ENCODE assay signal across 1 cellular context in the genomic region with DNA sequence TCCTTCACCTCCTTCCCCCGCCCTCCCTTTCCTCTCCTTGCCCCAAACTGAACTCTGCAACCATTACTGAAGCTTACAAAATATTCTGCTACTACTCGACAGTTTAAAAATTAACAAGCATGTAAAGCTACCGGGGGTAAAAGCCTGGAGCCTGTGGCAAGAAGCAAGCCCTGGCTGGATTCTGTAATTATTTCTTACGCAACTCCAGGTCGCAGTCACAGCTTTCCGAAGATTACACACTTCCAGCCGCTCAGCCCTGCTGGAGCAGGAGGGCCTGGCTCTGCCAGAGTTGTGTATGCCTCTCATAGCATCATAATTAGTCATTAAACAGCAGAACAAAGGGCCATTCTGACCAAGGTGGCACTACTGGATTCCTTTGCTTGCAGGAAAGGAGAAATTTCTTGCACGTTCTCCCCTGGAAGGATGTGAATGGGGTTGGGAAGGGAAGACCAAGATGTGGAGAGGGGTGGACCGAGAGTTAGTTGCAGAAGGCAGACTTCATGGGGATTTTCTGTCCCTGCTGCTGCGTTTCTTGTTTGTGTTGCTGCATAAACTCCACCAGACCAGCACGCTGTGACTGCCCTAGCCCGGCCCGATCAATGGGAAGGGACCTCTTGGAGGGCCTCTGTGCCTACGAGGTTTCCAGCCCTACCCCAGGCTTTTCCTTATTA.
A peak's percentile ranks its signal among the peaks of the same experiment; 100 is the strongest.
TF ChIP-seq lines count a peak whose summit lies in the region.

No MANE protein-coding gene starts in this region.

TF ChIP-seq in HepG2, 621 proteins besides CTCF, POLR2A, EP300 and RAD21 (continued from another document and continues in another):
- TF ChIP-seq, protein P1, sequence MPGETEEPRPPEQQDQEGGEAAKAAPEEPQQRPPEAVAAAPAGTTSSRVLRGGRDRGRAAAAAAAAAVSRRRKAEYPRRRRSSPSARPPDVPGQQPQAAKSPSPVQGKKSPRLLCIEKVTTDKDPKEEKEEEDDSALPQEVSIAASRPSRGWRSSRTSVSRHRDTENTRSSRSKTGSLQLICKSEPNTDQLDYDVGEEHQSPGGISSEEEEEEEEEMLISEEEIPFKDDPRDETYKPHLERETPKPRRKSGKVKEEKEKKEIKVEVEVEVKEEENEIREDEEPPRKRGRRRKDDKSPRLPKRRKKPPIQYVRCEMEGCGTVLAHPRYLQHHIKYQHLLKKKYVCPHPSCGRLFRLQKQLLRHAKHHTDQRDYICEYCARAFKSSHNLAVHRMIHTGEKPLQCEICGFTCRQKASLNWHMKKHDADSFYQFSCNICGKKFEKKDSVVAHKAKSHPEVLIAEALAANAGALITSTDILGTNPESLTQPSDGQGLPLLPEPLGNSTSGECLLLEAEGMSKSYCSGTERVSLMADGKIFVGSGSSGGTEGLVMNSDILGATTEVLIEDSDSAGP (CRISPR knock-in tag; IDR thresholded peaks at IDR 0.05; ENCODE audit: borderline replicate concordance): peak; percentile 37; the same call in 1 of the 2 replicates
- TF ChIP-seq, protein P2, sequence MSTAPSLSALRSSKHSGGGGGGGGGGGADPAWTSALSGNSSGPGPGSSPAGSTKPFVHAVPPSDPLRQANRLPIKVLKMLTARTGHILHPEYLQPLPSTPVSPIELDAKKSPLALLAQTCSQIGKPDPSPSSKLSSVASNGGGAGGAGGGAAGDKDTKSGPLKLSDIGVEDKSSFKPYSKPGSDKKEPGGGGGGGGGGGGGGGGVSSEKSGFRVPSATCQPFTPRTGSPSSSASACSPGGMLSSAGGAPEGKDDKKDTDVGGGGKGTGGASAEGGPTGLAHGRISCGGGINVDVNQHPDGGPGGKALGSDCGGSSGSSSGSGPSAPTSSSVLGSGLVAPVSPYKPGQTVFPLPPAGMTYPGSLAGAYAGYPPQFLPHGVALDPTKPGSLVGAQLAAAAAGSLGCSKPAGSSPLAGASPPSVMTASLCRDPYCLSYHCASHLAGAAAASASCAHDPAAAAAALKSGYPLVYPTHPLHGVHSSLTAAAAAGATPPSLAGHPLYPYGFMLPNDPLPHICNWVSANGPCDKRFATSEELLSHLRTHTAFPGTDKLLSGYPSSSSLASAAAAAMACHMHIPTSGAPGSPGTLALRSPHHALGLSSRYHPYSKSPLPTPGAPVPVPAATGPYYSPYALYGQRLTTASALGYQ (CRISPR knock-in tag; IDR thresholded peaks at IDR 0.05): peak; percentile 82
- TF ChIP-seq, protein P3, sequence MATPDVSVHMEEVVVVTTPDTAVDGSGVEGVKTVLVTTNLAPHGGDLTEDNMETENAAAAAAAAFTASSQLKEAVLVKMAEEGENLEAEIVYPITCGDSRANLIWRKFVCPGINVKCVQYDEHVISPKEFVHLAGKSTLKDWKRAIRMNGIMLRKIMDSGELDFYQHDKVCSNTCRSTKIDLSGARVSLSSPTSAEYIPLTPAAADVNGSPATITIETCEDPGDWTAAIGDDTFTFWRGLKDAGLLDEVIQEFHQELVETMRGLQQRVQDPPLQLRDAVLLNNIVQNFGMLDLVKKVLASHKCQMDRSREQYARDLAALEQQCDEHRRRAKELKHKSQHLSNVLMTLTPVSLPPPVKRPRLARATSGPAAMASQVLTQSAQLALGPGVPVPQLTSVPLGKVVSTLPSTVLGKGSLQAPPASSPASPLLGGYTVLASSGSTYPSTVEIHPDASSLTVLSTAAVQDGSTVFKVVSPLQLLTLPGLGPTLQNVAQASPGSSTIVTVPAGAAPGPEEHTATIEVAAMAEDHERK (CRISPR knock-in tag; IDR thresholded peaks at IDR 0.05; ENCODE audit: low read depth): peak; percentile 29; the same call in 1 of the 2 replicates
- TF ChIP-seq RORA (CRISPR knock-in tag; IDR thresholded peaks at IDR 0.05) (no peak), ZNF557 (CRISPR knock-in tag; IDR thresholded peaks at IDR 0.05) (no peak), ZNF451 (CRISPR knock-in tag; IDR thresholded peaks at IDR 0.05) (0 out of 2 replicates have a peak, but pooled peaks have one; percentile 23), ZC3H13 (CRISPR knock-in tag; IDR thresholded peaks at IDR 0.05) (0 out of 2 replicates have a peak, but pooled peaks have one; percentile 65), EHMT2 (IDR thresholded peaks at IDR 0.05; ENCODE audit: borderline replicate concordance, low read depth, low read length) (peak; percentile 73; the same call in 1 of the 2 replicates), ZBTB20 (CRISPR knock-in tag; IDR thresholded peaks at IDR 0.05; ENCODE audit: borderline replicate concordance, low read depth) (peak; percentile 95; the same call in 1 of the 2 replicates), SRF (IDR thresholded peaks at IDR 0.05; ENCODE audit: low read depth, low read length) (peak; percentile 35; the same call in 1 of the 2 replicates), ZNF782 (CRISPR knock-in tag; IDR thresholded peaks at IDR 0.05; ENCODE audit: borderline replicate concordance) (no peak), KLF12 (CRISPR knock-in tag; IDR thresholded peaks at IDR 0.05; ENCODE audit: borderline replicate concordance) (no peak), NKX3-1 (CRISPR knock-in tag; IDR thresholded peaks at IDR 0.05) (peak; percentile 74; the same call in 1 of the 2 replicates), ZNF235 (CRISPR knock-in tag; IDR thresholded peaks at IDR 0.05; ENCODE audit: borderline replicate concordance) (no peak), ZNF816 (CRISPR knock-in tag; IDR thresholded peaks at IDR 0.05; ENCODE audit: borderline replicate concordance) (peak; percentile 91; the same call in 1 of the 2 replicates), ZNF550 (CRISPR knock-in tag; IDR thresholded peaks at IDR 0.05; ENCODE audit: borderline replicate concordance) (no peak), ZNF232 (CRISPR knock-in tag; IDR thresholded peaks at IDR 0.05; ENCODE audit: borderline replicate concordance) (peak; percentile 88; the same call in 1 of the 2 replicates), ASH2L (IDR thresholded peaks at IDR 0.05; ENCODE audit: insufficient read length, low read depth, low read length) (peak; percentile 81), EZH2 (conservative IDR thresholded peaks at IDR 0.05; ENCODE audit: low read depth, low read length) (no peak), JUNB (CRISPR knock-in tag; IDR thresholded peaks at IDR 0.05; ENCODE audit: borderline replicate concordance) (no peak; the same call in 1 of the 2 replicates), ARHGAP35 (CRISPR knock-in tag; IDR thresholded peaks at IDR 0.05; ENCODE audit: borderline replicate concordance) (no peak)
- TF ChIP-seq, protein P4, sequence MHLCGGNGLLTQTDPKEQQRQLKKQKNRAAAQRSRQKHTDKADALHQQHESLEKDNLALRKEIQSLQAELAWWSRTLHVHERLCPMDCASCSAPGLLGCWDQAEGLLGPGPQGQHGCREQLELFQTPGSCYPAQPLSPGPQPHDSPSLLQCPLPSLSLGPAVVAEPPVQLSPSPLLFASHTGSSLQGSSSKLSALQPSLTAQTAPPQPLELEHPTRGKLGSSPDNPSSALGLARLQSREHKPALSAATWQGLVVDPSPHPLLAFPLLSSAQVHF (CRISPR knock-in tag; IDR thresholded peaks at IDR 0.05): no peak
- TF ChIP-seq, protein P5, sequence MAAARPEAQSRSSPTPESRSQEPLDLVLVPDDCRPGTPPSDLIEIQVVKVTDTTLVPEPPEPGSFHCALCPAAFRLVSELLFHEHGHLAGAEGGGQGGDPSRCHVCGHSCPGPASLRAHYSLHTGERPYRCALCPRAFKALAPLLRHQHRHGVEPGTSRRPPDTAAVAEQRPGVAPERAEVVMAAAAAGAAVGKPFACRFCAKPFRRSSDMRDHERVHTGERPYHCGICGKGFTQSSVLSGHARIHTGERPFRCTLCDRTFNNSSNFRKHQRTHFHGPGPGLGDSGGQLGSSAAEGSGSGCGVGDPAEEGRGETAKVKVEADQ (CRISPR knock-in tag; IDR thresholded peaks at IDR 0.05; ENCODE audit: borderline replicate concordance): no peak
- TF ChIP-seq, protein P6, sequence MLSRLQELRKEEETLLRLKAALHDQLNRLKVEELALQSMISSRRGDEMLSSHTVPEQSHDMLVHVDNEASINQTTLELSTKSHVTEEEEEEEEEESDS (CRISPR knock-in tag; IDR thresholded peaks at IDR 0.05; ENCODE audit: borderline replicate concordance): peak; percentile 91; the same call in 1 of the 2 replicates
- TF ChIP-seq, protein P7, sequence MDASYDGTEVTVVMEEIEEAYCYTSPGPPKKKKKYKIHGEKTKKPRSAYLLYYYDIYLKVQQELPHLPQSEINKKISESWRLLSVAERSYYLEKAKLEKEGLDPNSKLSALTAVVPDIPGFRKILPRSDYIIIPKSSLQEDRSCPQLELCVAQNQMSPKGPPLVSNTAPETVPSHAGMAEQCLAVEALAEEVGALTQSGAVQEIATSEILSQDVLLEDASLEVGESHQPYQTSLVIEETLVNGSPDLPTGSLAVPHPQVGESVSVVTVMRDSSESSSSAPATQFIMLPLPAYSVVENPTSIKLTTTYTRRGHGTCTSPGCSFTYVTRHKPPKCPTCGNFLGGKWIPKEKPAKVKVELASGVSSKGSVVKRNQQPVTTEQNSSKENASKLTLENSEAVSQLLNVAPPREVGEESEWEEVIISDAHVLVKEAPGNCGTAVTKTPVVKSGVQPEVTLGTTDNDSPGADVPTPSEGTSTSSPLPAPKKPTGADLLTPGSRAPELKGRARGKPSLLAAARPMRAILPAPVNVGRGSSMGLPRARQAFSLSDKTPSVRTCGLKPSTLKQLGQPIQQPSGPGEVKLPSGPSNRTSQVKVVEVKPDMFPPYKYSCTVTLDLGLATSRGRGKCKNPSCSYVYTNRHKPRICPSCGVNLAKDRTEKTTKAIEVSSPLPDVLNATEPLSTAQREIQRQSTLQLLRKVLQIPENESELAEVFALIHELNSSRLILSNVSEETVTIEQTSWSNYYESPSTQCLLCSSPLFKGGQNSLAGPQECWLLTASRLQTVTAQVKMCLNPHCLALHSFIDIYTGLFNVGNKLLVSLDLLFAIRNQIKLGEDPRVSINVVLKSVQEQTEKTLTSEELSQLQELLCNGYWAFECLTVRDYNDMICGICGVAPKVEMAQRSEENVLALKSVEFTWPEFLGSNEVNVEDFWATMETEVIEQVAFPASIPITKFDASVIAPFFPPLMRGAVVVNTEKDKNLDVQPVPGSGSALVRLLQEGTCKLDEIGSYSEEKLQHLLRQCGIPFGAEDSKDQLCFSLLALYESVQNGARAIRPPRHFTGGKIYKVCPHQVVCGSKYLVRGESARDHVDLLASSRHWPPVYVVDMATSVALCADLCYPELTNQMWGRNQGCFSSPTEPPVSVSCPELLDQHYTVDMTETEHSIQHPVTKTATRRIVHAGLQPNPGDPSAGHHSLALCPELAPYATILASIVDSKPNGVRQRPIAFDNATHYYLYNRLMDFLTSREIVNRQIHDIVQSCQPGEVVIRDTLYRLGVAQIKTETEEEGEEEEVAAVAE (CRISPR knock-in tag; IDR thresholded peaks at IDR 0.05; ENCODE audit: borderline replicate concordance): peak; percentile 87; the same call in 1 of the 2 replicates
- TF ChIP-seq, protein P8, sequence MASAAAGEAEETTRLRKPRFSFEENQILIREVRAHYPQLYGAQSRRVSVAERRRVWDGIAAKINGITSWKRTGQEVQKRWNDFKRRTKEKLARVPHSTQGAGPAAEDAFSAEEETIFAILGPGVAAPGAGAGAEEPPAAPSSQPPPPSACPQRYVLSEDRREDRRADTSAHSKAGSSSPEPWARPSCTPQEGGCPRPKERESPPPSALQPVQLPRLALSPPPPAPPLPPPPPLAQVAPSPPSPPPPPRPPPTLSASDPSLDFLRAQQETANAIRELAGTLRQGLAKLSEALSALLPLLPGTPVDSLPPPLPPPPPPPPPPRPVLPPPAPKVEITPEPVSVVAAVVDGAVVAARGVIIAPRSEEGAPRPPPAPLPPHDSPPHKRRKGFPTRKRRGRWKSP (CRISPR knock-in tag; IDR thresholded peaks at IDR 0.05): peak; percentile 65; the same call in 1 of the 2 replicates
- TF ChIP-seq, protein P9, sequence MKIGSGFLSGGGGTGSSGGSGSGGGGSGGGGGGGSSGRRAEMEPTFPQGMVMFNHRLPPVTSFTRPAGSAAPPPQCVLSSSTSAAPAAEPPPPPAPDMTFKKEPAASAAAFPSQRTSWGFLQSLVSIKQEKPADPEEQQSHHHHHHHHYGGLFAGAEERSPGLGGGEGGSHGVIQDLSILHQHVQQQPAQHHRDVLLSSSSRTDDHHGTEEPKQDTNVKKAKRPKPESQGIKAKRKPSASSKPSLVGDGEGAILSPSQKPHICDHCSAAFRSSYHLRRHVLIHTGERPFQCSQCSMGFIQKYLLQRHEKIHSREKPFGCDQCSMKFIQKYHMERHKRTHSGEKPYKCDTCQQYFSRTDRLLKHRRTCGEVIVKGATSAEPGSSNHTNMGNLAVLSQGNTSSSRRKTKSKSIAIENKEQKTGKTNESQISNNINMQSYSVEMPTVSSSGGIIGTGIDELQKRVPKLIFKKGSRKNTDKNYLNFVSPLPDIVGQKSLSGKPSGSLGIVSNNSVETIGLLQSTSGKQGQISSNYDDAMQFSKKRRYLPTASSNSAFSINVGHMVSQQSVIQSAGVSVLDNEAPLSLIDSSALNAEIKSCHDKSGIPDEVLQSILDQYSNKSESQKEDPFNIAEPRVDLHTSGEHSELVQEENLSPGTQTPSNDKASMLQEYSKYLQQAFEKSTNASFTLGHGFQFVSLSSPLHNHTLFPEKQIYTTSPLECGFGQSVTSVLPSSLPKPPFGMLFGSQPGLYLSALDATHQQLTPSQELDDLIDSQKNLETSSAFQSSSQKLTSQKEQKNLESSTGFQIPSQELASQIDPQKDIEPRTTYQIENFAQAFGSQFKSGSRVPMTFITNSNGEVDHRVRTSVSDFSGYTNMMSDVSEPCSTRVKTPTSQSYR (CRISPR knock-in tag; IDR thresholded peaks at IDR 0.05; ENCODE audit: borderline replicate concordance): peak; percentile 50; the same call in 1 of the 2 replicates
- TF ChIP-seq, protein P10, sequence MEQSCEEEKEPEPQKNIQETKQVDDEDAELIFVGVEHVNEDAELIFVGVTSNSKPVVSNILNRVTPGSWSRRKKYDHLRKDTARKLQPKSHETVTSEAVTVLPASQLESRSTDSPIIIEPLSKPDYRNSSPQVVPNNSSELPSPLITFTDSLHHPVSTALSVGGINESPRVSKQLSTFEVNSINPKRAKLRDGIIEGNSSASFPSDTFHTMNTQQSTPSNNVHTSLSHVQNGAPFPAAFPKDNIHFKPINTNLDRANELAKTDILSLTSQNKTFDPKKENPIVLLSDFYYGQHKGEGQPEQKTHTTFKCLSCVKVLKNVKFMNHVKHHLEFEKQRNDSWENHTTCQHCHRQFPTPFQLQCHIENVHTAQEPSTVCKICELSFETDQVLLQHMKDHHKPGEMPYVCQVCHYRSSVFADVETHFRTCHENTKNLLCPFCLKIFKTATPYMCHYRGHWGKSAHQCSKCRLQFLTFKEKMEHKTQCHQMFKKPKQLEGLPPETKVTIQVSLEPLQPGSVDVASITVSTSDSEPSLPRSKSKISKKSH (CRISPR knock-in tag; IDR thresholded peaks at IDR 0.05; ENCODE audit: borderline replicate concordance): no peak
- TF ChIP-seq, protein P11, sequence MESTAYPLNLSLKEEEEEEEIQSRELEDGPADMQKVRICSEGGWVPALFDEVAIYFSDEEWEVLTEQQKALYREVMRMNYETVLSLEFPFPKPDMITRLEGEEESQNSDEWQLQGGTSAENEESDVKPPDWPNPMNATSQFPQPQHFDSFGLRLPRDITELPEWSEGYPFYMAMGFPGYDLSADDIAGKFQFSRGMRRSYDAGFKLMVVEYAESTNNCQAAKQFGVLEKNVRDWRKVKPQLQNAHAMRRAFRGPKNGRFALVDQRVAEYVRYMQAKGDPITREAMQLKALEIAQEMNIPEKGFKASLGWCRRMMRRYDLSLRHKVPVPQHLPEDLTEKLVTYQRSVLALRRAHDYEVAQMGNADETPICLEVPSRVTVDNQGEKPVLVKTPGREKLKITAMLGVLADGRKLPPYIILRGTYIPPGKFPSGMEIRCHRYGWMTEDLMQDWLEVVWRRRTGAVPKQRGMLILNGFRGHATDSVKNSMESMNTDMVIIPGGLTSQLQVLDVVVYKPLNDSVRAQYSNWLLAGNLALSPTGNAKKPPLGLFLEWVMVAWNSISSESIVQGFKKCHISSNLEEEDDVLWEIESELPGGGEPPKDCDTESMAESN (CRISPR knock-in tag; conservative IDR thresholded peaks at IDR 0.05): peak; percentile 53; the same call in 1 of the 2 replicates
